9 cellular contexts compared by ENCODE assay signal in genomic region chr19:610801-611505, GRCh38. TPM values are rescaled to one million over a fixed set of nuclear protein-coding genes. Genes with fewer than 3 reads are reported as not detected.
DNase-seq lines count a peak whose midpoint lies in the region; ATAC-seq and FAIRE-seq lines count a peak whose summit lies in the region.
"Had no signal": no experiment of that assay in that cellular context is flagged by ENCODE, and none has a peak within 500 bp of the region (broad histone marks: within the 10 kb centered on the region; RNA-seq: fewer than 3 reads in every experiment).

No MANE protein-coding gene starts in this region.

- H3K4me1 ChIP-seq in NT2/D1 (ENCODE audit: insufficient read depth, insufficient read length) (peaks cover 6% of the 10 kb centered on the region), small intestine (ENCODE audit: control insufficient read depth in 2 of 2, insufficient read depth in 1 of 2, low read depth in 1 of 2, low read length in 1 of 2) (peaks cover 0 to 4% of the 10 kb centered on the region in 2 donors)

- peaks cover 5% of the 10 kb centered on the region for H3K4me1 Mint-ChIP-seq in activated T-helper 17 cell treated with anti-CD3 and anti-CD28 coated beads, Interleukin-2, amount 50 U/mL, for 72 hours

- H3K9ac ChIP-seq in NT2/D1 (ENCODE audit: insufficient read length, low read depth), result peak overlapping the region; percentile 51

- DNase-seq in EH (ENCODE audit: low read depth), result peak; percentile 86
- DNase-seq in NT2/D1 (ENCODE audit: low read depth, low spot score), result no peak
- peak; percentile 92 for DNase-seq in glomerular visceral epithelial cell (ENCODE audit: extremely low spot score)
- peak; percentile 28 for DNase-seq in small intestine
- DNase-seq in NCI-H1105 treated with DMSO at 0.1 percent for 48 hours (lab: John Stamatoyannopoulos, UW), result no peak

- H3K9me3 Mint-ChIP-seq in activated T-helper 17 cell treated with anti-CD3 and anti-CD28 coated beads, Interleukin-2, amount 50 U/mL, for 72 hours, result no peaks in the 10 kb centered on the region

- H3K36me3 ChIP-seq in NT2/D1 (ENCODE audit: insufficient read depth, insufficient read length, low read length), result peaks cover 49% of the 10 kb centered on the region
- no peaks in the 10 kb centered on the region for H3K36me3 ChIP-seq in small intestine (ENCODE audit: control insufficient read depth in 2 of 2, insufficient read depth in 2 of 2, low read length in 2 of 2)
- H3K36me3 ChIP-seq: neutrophil had no signal

- H3K4me3 ChIP-seq in NT2/D1 (ENCODE audit: insufficient read length, low read depth) (no peak overlapping the region), small intestine (ENCODE audit: low read depth in 1 of 2, low read length in 2 of 2) (peak overlapping the region; percentile 9 to 33)

- WGBS in small intestine, 3 donors, result 19 to 33% (median 30%) methylated on average over 33 to 37 of the region's 37 CpGs

- peaks cover 15% of the 10 kb centered on the region for H3K36me3 Mint-ChIP-seq in activated T-helper 17 cell treated with anti-CD3 and anti-CD28 coated beads, Interleukin-2, amount 50 U/mL, for 72 hours (ENCODE audit: low read depth)

- H3K27me3 ChIP-seq in NT2/D1 (ENCODE audit: insufficient read depth, insufficient read length), result no peaks in the 10 kb centered on the region
- peaks cover 0 to 4% of the 10 kb centered on the region in 2 donors for H3K27me3 ChIP-seq in small intestine (ENCODE audit: control insufficient read depth in 2 of 2, insufficient read depth in 2 of 2, low read length in 2 of 2)

- peak overlapping the region; percentile 79 for H3K4me3 Mint-ChIP-seq in activated T-helper 17 cell treated with anti-CD3 and anti-CD28 coated beads, Interleukin-2, amount 50 U/mL, for 72 hours

- H3K9me3 ChIP-seq in NT2/D1 (ENCODE audit: insufficient read depth, low read length), result no peaks in the 10 kb centered on the region
- H3K9me3 ChIP-seq in small intestine (ENCODE audit: control insufficient read depth, low read depth), result no peaks in the 10 kb centered on the region
- H3K9me3 ChIP-seq: neutrophil had no signal

- peak; percentile 15 for ATAC-seq in activated T-helper 17 cell treated with anti-CD3 and anti-CD28 coated beads, Interleukin-2, amount 50 U/mL, for 72 hours (replicated peaks)
- no peak for ATAC-seq in GM21390 (IDR thresholded peaks at IDR 0.05; ENCODE audit: unreplicated experiment)
- no peak for ATAC-seq in HG02870 (IDR thresholded peaks at IDR 0.05; ENCODE audit: unreplicated experiment)

- H3K27ac Mint-ChIP-seq in activated T-helper 17 cell treated with anti-CD3 and anti-CD28 coated beads, Interleukin-2, amount 50 U/mL, for 72 hours, result peak overlapping the region; percentile 88

- H3K27ac ChIP-seq in small intestine (ENCODE audit: low read depth in 1 of 2, low read length in 1 of 2), result peak overlapping the region in 1 of 2 donors; percentile 62
- H3K27ac ChIP-seq: neutrophil had no signal

- no peak for FAIRE-seq in small intestine (lab: Jason Lieb, UNC)

- no peaks in the 10 kb centered on the region for H3K27me3 Mint-ChIP-seq in activated T-helper 17 cell treated with anti-CD3 and anti-CD28 coated beads, Interleukin-2, amount 50 U/mL, for 72 hours

RNA-seq across cellular contexts. Expression of gene HCN2, which starts 21.3 kb away (rescaled TPM):
- total RNA-seq in activated T-helper 17 cell treated with anti-CD3 and anti-CD28 coated beads, Interleukin-2, amount 50 U/mL, for 72 hours, result under 1 TPM; 0.58 to 0.98 TPM
- polyA plus RNA-seq in small intestine, result under 1 TPM in 1 of 3 donors, not detected in 2; 0.58 TPM

RNA-seq across cellular contexts. Expression of gene POLRMT, which starts 22.4 kb away (rescaled TPM):
- 10 to 100 TPM; 46.1 to 59.8 TPM for total RNA-seq in activated T-helper 17 cell treated with anti-CD3 and anti-CD28 coated beads, Interleukin-2, amount 50 U/mL, for 72 hours
- polyA plus RNA-seq in small intestine, result 100 to 1,000 TPM in 1 of 3 donors, 10 to 100 TPM in 2; 74.1 to 153 (median 99.4) TPM

RNA-seq across cellular contexts. Expression of gene FGF22, which starts 28.7 kb away (rescaled TPM):
- 1 to 10 TPM in 1 of 2 donors, not detected in 1; 1.7 TPM for total RNA-seq in activated T-helper 17 cell treated with anti-CD3 and anti-CD28 coated beads, Interleukin-2, amount 50 U/mL, for 72 hours
- under 1 TPM in 1 of 3 donors, not detected in 2; 0.30 TPM for polyA plus RNA-seq in small intestine

RNA-seq across cellular contexts. Expression of gene BSG, which starts 38.6 kb away (rescaled TPM):
- total RNA-seq in activated T-helper 17 cell treated with anti-CD3 and anti-CD28 coated beads, Interleukin-2, amount 50 U/mL, for 72 hours, result 100 to 1,000 TPM; 170 to 244 TPM
- polyA plus RNA-seq in small intestine, result 100 to 1,000 TPM; 208 to 443 (median 305) TPM

RNA-seq across cellular contexts. Expression of gene RNF126, which starts 52.1 kb away (rescaled TPM):
- total RNA-seq in activated T-helper 17 cell treated with anti-CD3 and anti-CD28 coated beads, Interleukin-2, amount 50 U/mL, for 72 hours, result 100 to 1,000 TPM in 1 of 2 donors, 10 to 100 TPM in 1; 74.0 to 103 TPM
- polyA plus RNA-seq in small intestine, result 10 to 100 TPM; 54.4 to 60.2 (median 56.5) TPM

Comparison
In these comparisons a context has a peak if more than half of its experiments do, and no peak if none do; other contexts are left out.
1. DNase-seq: peak in EH (single experiment), glomerular visceral epithelial cell (single experiment) and small intestine (single experiment); none in NT2/D1 (single experiment) and NCI-H1105 treated with DMSO at 0.1 percent for 48 hours (single experiment).